ENCODE assay signal across 8 cellular contexts in the genomic region with DNA sequence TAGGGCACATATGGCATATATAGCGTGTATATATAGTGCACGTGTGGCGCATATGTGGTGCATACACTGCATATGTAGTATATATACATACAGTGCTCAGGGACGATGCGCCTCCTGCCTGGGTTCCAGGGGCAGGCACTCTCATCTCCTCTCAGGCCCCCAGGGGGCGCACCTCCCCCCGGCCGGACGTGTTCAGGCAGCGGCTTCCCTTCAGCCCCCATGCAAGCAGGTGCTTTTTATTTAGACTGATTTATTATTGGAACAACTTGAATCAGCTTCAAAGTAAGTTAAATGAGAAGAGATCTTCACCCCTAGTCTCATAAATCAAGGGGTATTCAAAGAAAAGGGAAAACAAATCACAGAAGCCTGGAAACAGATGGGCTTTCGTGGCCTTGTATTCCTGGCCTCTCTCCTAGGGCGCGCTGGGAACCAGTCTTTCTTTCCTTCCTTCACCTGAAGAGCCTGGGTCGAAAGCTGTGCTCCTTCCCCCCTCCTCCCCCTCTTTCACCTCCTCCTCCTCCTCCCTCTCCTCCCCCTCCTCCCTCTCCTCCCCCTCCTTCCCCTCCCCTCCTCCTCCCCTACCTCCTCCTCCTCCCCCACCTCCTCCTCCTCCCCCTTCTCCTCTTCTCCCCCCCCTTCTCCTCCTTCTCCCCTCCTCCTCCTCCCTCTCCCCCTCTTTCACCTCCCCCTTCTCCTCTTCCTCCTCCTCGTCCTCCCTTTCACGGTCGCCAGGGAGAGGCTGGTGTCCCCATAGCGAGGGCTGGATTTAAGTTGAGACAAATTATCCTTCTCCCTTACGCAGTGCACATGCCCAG.
DNase-seq lines count a peak whose midpoint lies in the region; ATAC-seq lines count a peak whose summit lies in the region.

No MANE protein-coding gene starts in this region.

- ATAC-seq in GM21723 (IDR thresholded peaks at IDR 0.05; ENCODE audit: unreplicated experiment) = no peak

- DNase-seq in G401 (ENCODE audit: low spot score) (peak; percentile 36), NCI-H1048 (lab: John Stamatoyannopoulos, UW) (peak; percentile 15), T-helper 1 cell (peak; percentile 30 to 57 (median 51)), kidney glomerular epithelial cell (lab: John Stamatoyannopoulos, UW) (peak; percentile 18), OCI-M2 (lab: John Stamatoyannopoulos, UW; ENCODE audit: unreplicated experiment) (no peak)
- DNase-seq in activated naive CD8-positive, alpha-beta T cell treated with anti-CD3 and anti-CD28 coated beads, Interleukin-2, amount 50 U/mL, for 16 hours (ENCODE audit: low read depth, low spot score) = peak; percentile 52
- peak; percentile 45 for DNase-seq in stimulated activated CD8-positive, alpha-beta memory T cell treated with anti-CD3 and anti-CD28 coated beads, Interleukin-15, amount 100 ng/mL, for 1 hour (ENCODE audit: low read depth)

- in situ Hi-C loops in G401 (cut with HindIII; ENCODE audit: low sequenced_read_pairs) = no loop called here
